Comparison of ENCODE assay signal across 8 cellular contexts in the genomic region with DNA sequence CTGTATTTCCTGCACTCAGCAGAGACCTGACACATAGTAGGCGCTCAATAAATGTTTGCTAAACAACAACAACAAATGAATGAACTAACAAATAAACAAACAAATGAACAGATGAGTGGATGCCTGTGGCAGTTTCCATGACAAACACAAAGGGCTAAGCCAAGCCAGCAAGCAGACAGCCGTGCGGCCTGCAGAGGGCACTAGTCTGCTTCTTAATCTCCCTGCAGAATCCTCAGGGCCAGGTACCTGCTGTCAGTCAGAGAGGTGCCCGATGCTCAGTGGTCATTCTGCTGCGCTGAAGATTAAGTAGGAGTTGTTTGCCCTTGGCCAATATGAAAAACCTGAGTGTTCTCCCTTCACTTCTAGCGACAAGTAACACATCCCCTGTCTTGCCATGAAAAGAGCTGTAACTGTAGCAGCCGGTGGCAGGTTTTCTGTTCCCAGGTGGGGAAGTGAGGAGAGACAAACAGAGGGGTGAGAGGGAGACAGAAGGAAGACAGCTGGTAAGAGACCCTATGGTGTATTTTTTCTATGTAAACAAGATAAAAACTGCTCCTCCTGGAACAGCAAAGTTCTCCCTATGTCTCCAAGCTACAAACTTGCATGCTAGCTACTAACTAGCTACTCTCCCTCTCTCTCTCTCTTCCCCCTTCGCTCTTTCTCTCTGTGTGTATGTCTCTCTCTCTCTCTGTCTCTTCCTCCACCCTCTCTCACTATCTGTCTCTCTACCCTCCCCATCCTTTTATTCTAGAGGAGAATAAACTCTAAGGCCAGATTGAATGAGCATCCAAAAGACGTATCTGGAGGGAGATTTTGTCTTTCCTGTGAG. TPM values are rescaled to one million over a fixed set of nuclear protein-coding genes. Genes with fewer than 3 reads are reported as not detected.
DNase-seq lines count a peak whose midpoint lies in the region; ATAC-seq and TF ChIP-seq lines count a peak whose summit lies in the region.

A gene (plus strand): TSS at position 779 of the 829 bp plus-strand sequence. CDS start 112 bp downstream, outside the sequence.

- no peak within 1 kb of the TSS for H3K27ac ChIP-seq in OCI-LY7 (ENCODE audit: low read depth, low read length, poor library complexity, severe bottlenecking)
- H3K27ac ChIP-seq in left ventricle myocardium inferior (replicated peaks): no peak within 1 kb of the TSS
- no peak within 1 kb of the TSS for H3K27ac ChIP-seq in spleen

- H3K9me3 Mint-ChIP-seq in activated naive CD4-positive, alpha-beta T cell treated with anti-CD3 and anti-CD28 coated beads for 36 hours: no peaks in the 10 kb centered on the region

- DNase-seq in AML-193 (lab: John Stamatoyannopoulos, UW): peak; percentile 41 to 48
- peak; percentile 40 for DNase-seq in OCI-LY7 (ENCODE audit: low spot score)
- DNase-seq in activated naive CD4-positive, alpha-beta T cell treated with anti-CD3 and anti-CD28 coated beads for 36 hours: peak; percentile 59
- DNase-seq in left ventricle myocardium inferior: no peak
- no peak for DNase-seq in spleen

- H3K27me3 ChIP-seq in left ventricle myocardium inferior (ENCODE audit: low read depth) (peaks cover 97% of the 10 kb centered on the region), spleen (replicated peaks in 1 of 7) (peaks cover 0 to 74% (median 11%) of the 10 kb centered on the region in 7 donors)

- H3K4me1 Mint-ChIP-seq in activated naive CD4-positive, alpha-beta T cell treated with anti-CD3 and anti-CD28 coated beads for 36 hours (ENCODE audit: low read depth): no peaks in the 10 kb centered on the region

- no peaks in the 10 kb centered on the region for H3K36me3 Mint-ChIP-seq in activated naive CD4-positive, alpha-beta T cell treated with anti-CD3 and anti-CD28 coated beads for 36 hours (ENCODE audit: low read depth)

- H3K4me1 ChIP-seq in OCI-LY7 (ENCODE audit: insufficient read depth, low read length, poor library complexity, severe bottlenecking): no peaks in the 10 kb centered on the region
- no peaks in the 10 kb centered on the region for H3K4me1 ChIP-seq in left ventricle myocardium inferior
- H3K4me1 ChIP-seq in spleen: no peaks in the 10 kb centered on the region

- H3K36me3 ChIP-seq in OCI-LY7 (ENCODE audit: insufficient read depth, low read length) (no peaks in the 10 kb centered on the region), left ventricle myocardium inferior (no peaks in the 10 kb centered on the region), spleen (no peaks in the 10 kb centered on the region)

- H3K27me3 Mint-ChIP-seq in activated naive CD4-positive, alpha-beta T cell treated with anti-CD3 and anti-CD28 coated beads for 36 hours (ENCODE audit: low read depth): peaks cover 45% of the 10 kb centered on the region

- no peak within 1 kb of the TSS for H3K4me3 Mint-ChIP-seq in activated naive CD4-positive, alpha-beta T cell treated with anti-CD3 and anti-CD28 coated beads for 36 hours

- no peaks in the 10 kb centered on the region for H3K79me2 ChIP-seq in OCI-LY7 (ENCODE audit: insufficient read depth, low read depth, low read length)

- CTCF ChIA-PET in OCI-LY7 (lab: Charles Lee; ENCODE audit: unreplicated experiment): interaction anchor here (1.0 kb wide), 1 partner anchor 14 kb away, joined by 3 read pairs; no protein-coding TSS in a partner anchor
- CTCF ChIA-PET in activated naive CD4-positive, alpha-beta T cell treated with anti-CD3 and anti-CD28 coated beads for 36 hours (lab: Charles Lee): interaction anchor here (0.7 to 2.5 kb wide), 6 partner anchors 8 to 318 kb away, joined by 3 to 8 read pairs (median 4); no protein-coding TSS in a partner anchor

- TF ChIP-seq POLR2A in spleen (IDR thresholded peaks at IDR 0.05): no peak

- H4K20me1 ChIP-seq in OCI-LY7 (ENCODE audit: insufficient read depth, low read length): no peaks in the 10 kb centered on the region

- H3K9me3 ChIP-seq in OCI-LY7 (ENCODE audit: low read length) (no peaks in the 10 kb centered on the region), left ventricle myocardium inferior (replicated peaks) (no peaks in the 10 kb centered on the region), spleen (no peaks in the 10 kb centered on the region)

- no peaks in the 10 kb centered on the region for H3K9me2 ChIP-seq in OCI-LY7 (ENCODE audit: insufficient read depth, low read length)

- no peak within 1 kb of the TSS for H3K4me2 ChIP-seq in OCI-LY7 (ENCODE audit: low read length)

- BruUV-seq in OCI-LY7 (replicated peaks; lab: Mats Ljungman, UMichigan): no TSS peak

- 18 to 27% (median 24%) methylated on average over 9 of the region's 9 CpGs for WGBS in spleen, 5 donors

- no peak within 1 kb of the TSS for H3K27ac Mint-ChIP-seq in activated naive CD4-positive, alpha-beta T cell treated with anti-CD3 and anti-CD28 coated beads for 36 hours

- TF ChIP-seq CTCF in OCI-LY7 (conservative IDR thresholded peaks at IDR 0.05; ENCODE audit: low read length): peak; percentile 89
- peak; percentile 68 for TF ChIP-seq CTCF in left ventricle myocardium inferior (IDR thresholded peaks at IDR 0.05; ENCODE audit: borderline replicate concordance)
- TF ChIP-seq CTCF in spleen (IDR thresholded peaks at IDR 0.05 in 8 of 11, conservative IDR thresholded peaks at IDR 0.05 in 3 of 11): peak in 7 of 11 experiments; percentile 22 to 60 (median 51)

- ATAC-seq in GM18502 (IDR thresholded peaks at IDR 0.05; ENCODE audit: poor library complexity, unreplicated experiment) (peak; percentile 82), HG03565 (IDR thresholded peaks at IDR 0.05; ENCODE audit: unreplicated experiment) (peak; percentile 62), GM18873 (IDR thresholded peaks at IDR 0.05; ENCODE audit: low FRiP score, unreplicated experiment) (no peak)

- H3K4me3 ChIP-seq in OCI-LY7 (ENCODE audit: low read depth, low read length, poor library complexity, severe bottlenecking): no peak within 1 kb of the TSS
- H3K4me3 ChIP-seq in left ventricle myocardium inferior: no peak within 1 kb of the TSS
- H3K4me3 ChIP-seq in spleen: no peak within 1 kb of the TSS

- H2AFZ ChIP-seq in OCI-LY7 (ENCODE audit: low read length): no peak within 1 kb of the TSS

- intact Hi-C loops in OCI-LY7 (cut with micrococcal nuclease; ENCODE audit: unreplicated experiment): loop anchor here (5.0 kb wide), 1 partner anchor 94 kb away; no protein-coding TSS in a partner anchor
- intact Hi-C loops in activated naive CD4-positive, alpha-beta T cell treated with anti-CD3 and anti-CD28 coated beads for 36 hours (cut with micrococcal nuclease): loop anchor here (1.0 to 5.0 kb wide), 4 partner anchors 95 to 1567 kb away; no protein-coding TSS in a partner anchor
- intact Hi-C loops in left ventricle myocardium inferior (cut with micrococcal nuclease): no loop called here
- intact Hi-C loops in spleen (cut with DNase I; ENCODE audit: low total_unique reads): no loop called here

- POLR2A ChIA-PET in OCI-LY7 (lab: Charles Lee): no interaction called here

RNA-seq across cellular contexts. Expression of the gene that starts here (rescaled TPM):
- not detected in 2 replicates for total RNA-seq in OCI-LY7 (2014; rRNA removed; shearing (Covaris generic))
- total RNA-seq in OCI-LY7 (2022) (not detected in 2 replicates), left ventricle myocardium inferior (not detected), spleen (not detected)
- total RNA-seq in activated naive CD4-positive, alpha-beta T cell treated with anti-CD3 and anti-CD28 coated beads for 36 hours: not detected
- not detected for polyA plus RNA-seq in spleen

Comparison
In these comparisons a context has a peak if more than half of its experiments do, and no peak if none do; other contexts are left out.
1. Peak in DNase-seq in OCI-LY7; RNA of the gene not detected or under 1 TPM.
2. Peak in DNase-seq in activated naive CD4-positive, alpha-beta T cell treated with anti-CD3 and anti-CD28 coated beads for 36 hours; RNA of the gene not detected or under 1 TPM.
3. DNase-seq: peak in AML-193 (2 of 2); none in left ventricle myocardium inferior (single experiment) and spleen (single experiment).
4. intact Hi-C loops: an anchor here in OCI-LY7 (5.0 kb wide) and activated naive CD4-positive, alpha-beta T cell treated with anti-CD3 and anti-CD28 coated beads for 36 hours (1.0 to 5.0 kb wide); none called in left ventricle myocardium inferior and spleen.
5. Peak in every context shown above with its lines, with median percentiles within 50 percentile points of each other: CTCF ChIP-seq.